Comparison of ENCODE assay signal across 2 cellular contexts in genomic region chr5:797986-798385, GRCh38. TPM values are rescaled to one million over a fixed set of nuclear protein-coding genes. Genes with fewer than 3 reads are reported as not detected.
"Had no signal": no experiment of that assay in that cellular context is flagged by ENCODE, and none has a peak within 500 bp of the region (broad histone marks: within the 10 kb centered on the region; RNA-seq: fewer than 3 reads in every experiment).

No MANE protein-coding gene starts in this region.

RNA-seq across cellular contexts. Expression of gene ZDHHC11B, which starts 13.5 kb away (rescaled TPM):
- total RNA-seq: activated CD4-positive, alpha-beta memory T cell treated with anti-CD3 and anti-CD28 coated beads, Interleukin-2, amount 10 ng/mL, durations not matched to agents 7 days and 5 days had no signal

RNA-seq across cellular contexts. Expression of gene ZDHHC11, which starts 52.8 kb away (rescaled TPM):
- total RNA-seq: ascending aorta had no signal
